Comparison of ENCODE assay signal across 8 cellular contexts in genomic region chr10:117174439-117175214, GRCh38. TPM values are rescaled to one million over a fixed set of nuclear protein-coding genes. Genes with fewer than 3 reads are reported as not detected.
DNase-seq lines count a peak whose midpoint lies in the region; ATAC-seq and TF ChIP-seq lines count a peak whose summit lies in the region.

No MANE protein-coding gene starts in this region.

- H3K4me3 ChIP-seq in RWPE2 (ENCODE audit: severe bottlenecking) = peak overlapping the region; percentile 15
- peak overlapping the region; percentile 48 for H3K4me3 ChIP-seq in suprapubic skin

- TF ChIP-seq CTCF in RWPE2 (IDR thresholded peaks at IDR 0.05; ENCODE audit: poor library complexity, severe bottlenecking) (peak; percentile 87), omental fat pad (IDR thresholded peaks at IDR 0.05) (peak in 1 of 3 donors; percentile 39), suprapubic skin (IDR thresholded peaks at IDR 0.05) (peak; percentile 73 to 81)

- no peak overlapping the region for H3K27ac ChIP-seq in RWPE2 (ENCODE audit: poor library complexity, severe bottlenecking)
- H3K27ac ChIP-seq in suprapubic skin = no peak overlapping the region

- no peaks in the 10 kb centered on the region for H3K36me3 ChIP-seq in RWPE2 (ENCODE audit: low read depth)
- no peaks in the 10 kb centered on the region for H3K36me3 ChIP-seq in suprapubic skin

- TF ChIP-seq POLR2A in suprapubic skin (IDR thresholded peaks at IDR 0.05) = no peak

- H3K4me1 ChIP-seq in RWPE2 (ENCODE audit: insufficient read depth, poor library complexity, severe bottlenecking) (no peaks in the 10 kb centered on the region), suprapubic skin (peaks cover 15% of the 10 kb centered on the region)

- 1% methylated on average over 13 of the region's 16 CpGs for WGBS in suprapubic skin

- H3K9me3 ChIP-seq in RWPE2 (ENCODE audit: severe bottlenecking) (no peaks in the 10 kb centered on the region), suprapubic skin (no peaks in the 10 kb centered on the region)

- TF ChIP-seq EP300 in suprapubic skin (IDR thresholded peaks at IDR 0.05) = no peak

- peak; percentile 85 for ATAC-seq in GM21786 (IDR thresholded peaks at IDR 0.05; ENCODE audit: unreplicated experiment)
- peak; percentile 83 for ATAC-seq in RWPE2 (ENCODE audit: low read depth)
- ATAC-seq in omental fat pad (ENCODE audit: low FRiP score) = peak; percentile 89

- peak; percentile 75 for DNase-seq in EL
- peak; percentile 21 for DNase-seq in KG1 (lab: John Stamatoyannopoulos, UW)
- peak; percentile 62 for DNase-seq in RWPE2 (ENCODE audit: low spot score)
- peak; percentile 71 for DNase-seq in activated gamma-delta T cell treated with anti-CD3 and anti-CD28 coated beads, Interleukin-2, amount 50 U/mL, for 16 hours (ENCODE audit: low read depth)
- DNase-seq in globus pallidus (ENCODE audit: low spot score) = peak; percentile 80
- peak; percentile 68 for DNase-seq in omental fat pad (ENCODE audit: low spot score)
- DNase-seq in suprapubic skin (ENCODE audit: low spot score in 2 of 2) = peak; percentile 82 to 88

- peaks cover 47% of the 10 kb centered on the region for H3K27me3 ChIP-seq in RWPE2 (ENCODE audit: insufficient read depth, poor library complexity, severe bottlenecking)
- H3K27me3 ChIP-seq in suprapubic skin = peaks cover 66% of the 10 kb centered on the region

RNA-seq across cellular contexts. Expression of gene KCNK18, which starts 22.7 kb away (rescaled TPM):
- total RNA-seq in omental fat pad (not detected), suprapubic skin (not detected)

RNA-seq across cellular contexts. Expression of gene VAX1, which starts 36.6 kb away (rescaled TPM):
- not detected for total RNA-seq in omental fat pad
- total RNA-seq in suprapubic skin = not detected

Comparison
In these comparisons a context has a peak if more than half of its experiments do, and no peak if none do; other contexts are left out.
1. DNase-seq: peak in every context shown above with its lines; median percentile 85 in suprapubic skin; 80 in globus pallidus; 75 in EL; 71 in activated gamma-delta T cell treated with anti-CD3 and anti-CD28 coated beads, Interleukin-2, amount 50 U/mL, for 16 hours; 68 in omental fat pad; 62 in RWPE2; 21 in KG1.